17 cellular contexts compared by ENCODE assay signal in genomic region chr3:25727316-25727715, GRCh38. TPM values are rescaled to one million over a fixed set of nuclear protein-coding genes. Genes with fewer than 3 reads are reported as not detected.
A peak's percentile ranks its signal among the peaks of the same experiment; 100 is the strongest.
DNase-seq lines count a peak whose midpoint lies in the region; ATAC-seq and TF ChIP-seq lines count a peak whose summit lies in the region.
"Had no signal": no experiment of that assay in that cellular context is flagged by ENCODE, and none has a peak within 500 bp of the region (broad histone marks: within the 10 kb centered on the region; RNA-seq: fewer than 3 reads in every experiment).

No MANE protein-coding gene starts in this region.

- H3K4me1 Mint-ChIP-seq in glutamatergic neuron (ENCODE audit: low read depth, unreplicated experiment) (peaks cover 2% of the 10 kb centered on the region), progenitor cell of endocrine pancreas (ENCODE audit: low read depth) (peaks cover 14% of the 10 kb centered on the region)

- ATAC-seq in GM18519 (IDR thresholded peaks at IDR 0.05; ENCODE audit: low FRiP score, unreplicated experiment) = no peak
- ATAC-seq: GM12878 had no signal

- peaks cover 2% of the 10 kb centered on the region for H3K27me3 Mint-ChIP-seq in glutamatergic neuron (ENCODE audit: unreplicated experiment)
- H3K27me3 Mint-ChIP-seq in progenitor cell of endocrine pancreas = no peaks in the 10 kb centered on the region
- H3K27me3 Mint-ChIP-seq: CD4-positive, CD25-positive, alpha-beta regulatory T cell had no signal

- H3K4me1 ChIP-seq in HEK293 (ENCODE audit: control insufficient read depth, insufficient read depth, low read length) = no peaks in the 10 kb centered on the region
- H3K4me1 ChIP-seq: BLaER1 treated with 17β-estradiol and CSF1 and Interleukin-3, amounts not matched to agents 10 nM and 100 nM; HAP-1 had no signal

- H3K27ac Mint-ChIP-seq in glutamatergic neuron (ENCODE audit: unreplicated experiment) (peak overlapping the region; percentile 13), progenitor cell of endocrine pancreas (peak overlapping the region; percentile 46)
- H3K27ac Mint-ChIP-seq: HFFc6 had no signal

- DNase-seq in NCI-H748 (lab: John Stamatoyannopoulos, UW; ENCODE audit: unreplicated experiment) = peak; percentile 39
- no peak for DNase-seq in NCI-H748 treated with DMSO at 0.1 percent for 48 hours (lab: John Stamatoyannopoulos, UW)
- DNase-seq in glutamatergic neuron = no peak
- DNase-seq in progenitor cell of endocrine pancreas (ENCODE audit: low spot score, unreplicated experiment) = no peak
- DNase-seq in NCI-H1048 (lab: John Stamatoyannopoulos, UW) = no peak
- no peak for DNase-seq in RKO (ENCODE audit: low spot score)
- DNase-seq: 8988T; AML-193; CD4-positive, CD25-positive, alpha-beta regulatory T cell; DMS79; HFFc6 had no signal

- H3K9me3 Mint-ChIP-seq in glutamatergic neuron (ENCODE audit: unreplicated experiment) (no peaks in the 10 kb centered on the region), progenitor cell of endocrine pancreas (ENCODE audit: low read depth) (no peaks in the 10 kb centered on the region)
- H3K9me3 Mint-ChIP-seq: CD4-positive, CD25-positive, alpha-beta regulatory T cell; HFFc6 had no signal

- H3K27ac ChIP-seq in HEK293 (ENCODE audit: extremely low read depth, low read depth, low read length) = no peak overlapping the region
- H3K27ac ChIP-seq: BLaER1 treated with 17β-estradiol and CSF1 and Interleukin-3, amounts not matched to agents 10 nM and 100 nM; HL-60 had no signal

- TF ChIP-seq CTCF in HEK293 (tag by site-specific recombination; IDR thresholded peaks at IDR 0.05) = no peak
- TF ChIP-seq CTCF in glutamatergic neuron (IDR thresholded peaks at IDR 0.05; ENCODE audit: partially characterized antibody, unreplicated experiment) = no peak
- TF ChIP-seq CTCF in progenitor cell of endocrine pancreas (IDR thresholded peaks at IDR 0.05; ENCODE audit: unreplicated experiment) = no peak

- H3K36me3 Mint-ChIP-seq in glutamatergic neuron (ENCODE audit: unreplicated experiment) (no peaks in the 10 kb centered on the region), progenitor cell of endocrine pancreas (ENCODE audit: insufficient read depth) (peaks cover 10% of the 10 kb centered on the region)

- H3K9me3 ChIP-seq in HEK293 (ENCODE audit: control insufficient read depth, insufficient read depth, low read depth, low read length) = no peaks in the 10 kb centered on the region
- H3K9me3 ChIP-seq: BLaER1 treated with 17β-estradiol and CSF1 and Interleukin-3, amounts not matched to agents 10 nM and 100 nM; HAP-1 had no signal

- H3K4me3 Mint-ChIP-seq in glutamatergic neuron (ENCODE audit: unreplicated experiment) (no peak overlapping the region), progenitor cell of endocrine pancreas (ENCODE audit: low read depth) (no peak overlapping the region)
- H3K4me3 Mint-ChIP-seq: CD4-positive, CD25-positive, alpha-beta regulatory T cell; HFFc6 had no signal

- CTCF ChIA-PET in HEK293 (lab: Yijun Ruan, JAX) = interaction anchor here (0.7 kb wide), 1 partner anchor 105 kb away, joined by 3 read pairs; no protein-coding TSS in a partner anchor

- peaks cover 0 to 31% of the 10 kb centered on the region in 2 experiments; a peak in 1 of 3 replicates for H3K36me3 ChIP-seq in HEK293 (ENCODE audit: control insufficient read depth in 2 of 2, insufficient read depth in 1 of 2, low read length in 2 of 2)

- H3K4me3 ChIP-seq in HEK293 (ENCODE audit: low read depth, low read length) = no peak overlapping the region
- H3K4me3 ChIP-seq: BLaER1 treated with 17β-estradiol and CSF1 and Interleukin-3, amounts not matched to agents 10 nM and 100 nM; GM12878; HAP-1 had no signal

- POLR2A ChIA-PET in HEK293 (lab: Yijun Ruan, JAX) = no interaction called here

TF ChIP-seq in HEK293, 187 proteins besides CTCF, POLR2A, EP300 and RAD21:
- TF ChIP-seq ZNF660 (tag by site-specific recombination; IDR thresholded peaks at IDR 0.05) (no peak), EGR2 (tag by site-specific recombination; IDR thresholded peaks at IDR 0.05; ENCODE audit: low read depth) (peak; percentile 57), ZSCAN16 (tag by site-specific recombination; IDR thresholded peaks at IDR 0.05) (no peak), ZFHX2 (tag by site-specific recombination; conservative IDR thresholded peaks at IDR 0.05) (peak; percentile 53), ZNF677 (tag by site-specific recombination; IDR thresholded peaks at IDR 0.05) (no peak), ZNF785 (tag by site-specific recombination; IDR thresholded peaks at IDR 0.05) (no peak)

RNA-seq across cellular contexts. Expression of gene NGLY1, which starts 55.9 kb away (rescaled TPM):
- total RNA-seq in glutamatergic neuron (ENCODE audit: unreplicated experiment) (28.0 TPM), progenitor cell of endocrine pancreas (43.9 and 44.5 TPM in 2 replicates)
